37 cellular contexts compared by ENCODE assay signal in genomic region chr4:178173771-178174170, GRCh38.
"Had no signal": no experiment of that assay in that cellular context is flagged by ENCODE, and none has a peak within 500 bp of the region (broad histone marks: within the 10 kb centered on the region; RNA-seq: fewer than 3 reads in every experiment).

No MANE protein-coding gene starts in this region.

- H3K4me1 Mint-ChIP-seq: activated B cell treated with CpG ODN at 0.5 μM for 24 hours; activated CD4-positive, alpha-beta T cell treated with anti-CD3 and anti-CD28 coated beads, Interleukin-2, amount 10 ng/mL, durations not matched to agents 24 days and 14 days; activated naive CD8-positive, alpha-beta T cell treated with anti-CD3 and anti-CD28 coated beads for 36 hours; activated T-helper 17 cell treated with anti-CD3 and anti-CD28 coated beads, Interleukin-2, amount 50 U/mL, for 72 hours; brain; central memory CD8-positive, alpha-beta T cell had no signal

- FAIRE-seq: bronchial epithelial cell, TTC549 had no signal

- H3K4me3 ChIP-seq: ascending aorta, cardiac muscle cell had no signal

- H3K36me3 ChIP-seq: ascending aorta, cardiac muscle cell had no signal

- H3K36me3 Mint-ChIP-seq: activated CD4-positive, alpha-beta memory T cell treated with anti-CD3 and anti-CD28 coated beads for 36 hours; activated naive CD4-positive, alpha-beta T cell treated with anti-CD3 and anti-CD28 coated beads, Interleukin-2, amount 50 U/mL, for 72 hours; activated naive CD8-positive, alpha-beta T cell treated with anti-CD3 and anti-CD28 coated beads for 36 hours; brain had no signal

- H3K4me3 Mint-ChIP-seq: activated B cell treated with CpG ODN at 0.5 μM for 24 hours; activated CD4-positive, alpha-beta memory T cell treated with anti-CD3 and anti-CD28 coated beads for 36 hours; activated CD4-positive, alpha-beta T cell treated with anti-CD3 and anti-CD28 coated beads, Interleukin-2, amount 10 ng/mL, durations not matched to agents 24 days and 14 days; activated CD8-positive, alpha-beta T cell treated with anti-CD3 and anti-CD28 coated beads for 36 hours; activated naive CD4-positive, alpha-beta T cell treated with anti-CD3 and anti-CD28 coated beads for 36 hours; activated naive CD8-positive, alpha-beta T cell treated with anti-CD3 and anti-CD28 coated beads for 36 hours; activated T-cell treated with anti-CD3 and anti-CD28 coated beads, Interleukin-2, amount 50 U/mL, for 4 hours; activated T-cell treated with anti-CD3 and anti-CD28 coated beads, Interleukin-2, amount 50 U/mL, for 72 hours; activated T-helper 1 cell treated with anti-CD3 and anti-CD28 coated beads, Interleukin-12 subunit alpha, Interleukin-12 subunit beta, Interleukin-2, Interleukin-4 antibody, amounts not matched to agents 30 ng/mL and 10 ng/mL and 1 ng/mL, durations not matched to agents 14 hours and 24 hours and 36 hours; activated T-helper 17 cell treated with anti-CD3 and anti-CD28 coated beads, Interleukin-2, amount 50 U/mL, for 72 hours; brain; central memory CD8-positive, alpha-beta T cell; T-helper 1 cell treated with Interleukin-12 subunit alpha and Interleukin-12 subunit beta and Interleukin-4 antibody, amounts not matched to agents 30 μg/mL and 1 μg/mL, for 36 hours; T-helper 2 cell treated with Interferon-gamma antibody and Interleukin-4, amounts not matched to agents 5 μg/mL and 100 μg/mL, for 36 hours had no signal

- H3K4me1 ChIP-seq: ascending aorta had no signal

- H3K27ac ChIP-seq: ascending aorta, cardiac muscle cell, VCaP had no signal

- H3K27me3 ChIP-seq: ascending aorta, cardiac muscle cell had no signal

- H3K27ac Mint-ChIP-seq: activated B cell treated with CpG ODN at 0.5 μM for 24 hours; activated CD4-positive, alpha-beta memory T cell treated with anti-CD3 and anti-CD28 coated beads for 36 hours; activated CD4-positive, alpha-beta T cell treated with anti-CD3 and anti-CD28 coated beads, Interleukin-2, amount 10 ng/mL, durations not matched to agents 24 days and 14 days; activated CD8-positive, alpha-beta T cell treated with anti-CD3 and anti-CD28 coated beads for 36 hours; activated naive CD4-positive, alpha-beta T cell treated with anti-CD3 and anti-CD28 coated beads for 36 hours; activated naive CD4-positive, alpha-beta T cell treated with anti-CD3 and anti-CD28 coated beads, Interleukin-2, amount 50 U/mL, for 72 hours; activated naive CD8-positive, alpha-beta T cell treated with anti-CD3 and anti-CD28 coated beads for 36 hours; activated T-cell treated with anti-CD3 and anti-CD28 coated beads, Interleukin-2, amount 50 U/mL, for 72 hours; activated T-helper 1 cell treated with anti-CD3 and anti-CD28 coated beads, Interleukin-12 subunit alpha, Interleukin-12 subunit beta, Interleukin-2, Interleukin-4 antibody, amounts not matched to agents 30 ng/mL and 10 ng/mL and 1 ng/mL, durations not matched to agents 14 hours and 24 hours and 36 hours; activated T-helper 17 cell treated with anti-CD3 and anti-CD28 coated beads, Interleukin-2, amount 50 U/mL, for 72 hours; brain; T-helper 1 cell treated with Interleukin-12 subunit alpha and Interleukin-12 subunit beta and Interleukin-4 antibody, amounts not matched to agents 30 μg/mL and 1 μg/mL, for 36 hours; T-helper 2 cell treated with Interferon-gamma antibody and Interleukin-4, amounts not matched to agents 5 μg/mL and 100 μg/mL, for 36 hours had no signal

- H3K27me3 Mint-ChIP-seq: activated B cell treated with CpG ODN at 0.5 μM for 24 hours; activated CD4-positive, alpha-beta memory T cell treated with anti-CD3 and anti-CD28 coated beads for 36 hours; activated CD4-positive, alpha-beta T cell treated with anti-CD3 and anti-CD28 coated beads, Interleukin-2, amount 10 ng/mL, durations not matched to agents 24 days and 14 days; activated CD8-positive, alpha-beta T cell treated with anti-CD3 and anti-CD28 coated beads for 36 hours; activated naive CD8-positive, alpha-beta T cell treated with anti-CD3 and anti-CD28 coated beads for 36 hours; activated T-helper 17 cell treated with anti-CD3 and anti-CD28 coated beads, Interleukin-2, amount 50 U/mL, for 72 hours; brain; central memory CD8-positive, alpha-beta T cell had no signal

- ATAC-seq: activated CD8-positive, alpha-beta T cell treated with anti-CD3 and anti-CD28 coated beads for 36 hours; activated naive CD4-positive, alpha-beta T cell treated with anti-CD3 and anti-CD28 coated beads, Interleukin-2, amount 50 U/mL, for 72 hours; activated T-cell treated with anti-CD3 and anti-CD28 coated beads, Interleukin-2, amount 50 U/mL, for 4 hours; activated T-cell treated with anti-CD3 and anti-CD28 coated beads, Interleukin-2, amount 50 U/mL, for 72 hours; activated T-helper 17 cell treated with anti-CD3 and anti-CD28 coated beads, Interleukin-2, amount 50 U/mL, for 72 hours had no signal

- H3K9me3 Mint-ChIP-seq: activated CD4-positive, alpha-beta T cell treated with anti-CD3 and anti-CD28 coated beads, Interleukin-2, amount 10 ng/mL, durations not matched to agents 24 days and 14 days; activated naive CD4-positive, alpha-beta T cell treated with anti-CD3 and anti-CD28 coated beads for 36 hours; activated naive CD4-positive, alpha-beta T cell treated with anti-CD3 and anti-CD28 coated beads, Interleukin-2, amount 50 U/mL, for 72 hours; activated T-cell treated with anti-CD3 and anti-CD28 coated beads, Interleukin-2, amount 50 U/mL, for 4 hours; activated T-helper 1 cell treated with anti-CD3 and anti-CD28 coated beads, Interleukin-12 subunit alpha, Interleukin-12 subunit beta, Interleukin-2, Interleukin-4 antibody, amounts not matched to agents 30 ng/mL and 10 ng/mL and 1 ng/mL, durations not matched to agents 14 hours and 24 hours and 36 hours; activated T-helper 17 cell treated with anti-CD3 and anti-CD28 coated beads, Interleukin-2, amount 50 U/mL, for 72 hours; central memory CD8-positive, alpha-beta T cell; T-helper 2 cell treated with Interferon-gamma antibody and Interleukin-4, amounts not matched to agents 5 μg/mL and 100 μg/mL, for 36 hours had no signal

- H3K9me3 ChIP-seq: ascending aorta had no signal

- DNase-seq: activated B cell treated with CpG ODN at 0.5 μM for 24 hours; activated CD4-positive, alpha-beta memory T cell treated with anti-CD3 and anti-CD28 coated beads for 36 hours; activated CD4-positive, alpha-beta T cell treated with anti-CD3 and anti-CD28 coated beads for 4 hours; activated CD4-positive, alpha-beta T cell treated with anti-CD3 and anti-CD28 coated beads, Interleukin-2, amount 10 ng/mL, durations not matched to agents 24 days and 14 days; activated CD4-positive, alpha-beta T cell treated with anti-CD3 and anti-CD28 coated beads, Interleukin-2, amount 50 U/mL, for 1 hour; activated CD4-positive, alpha-beta T cell treated with anti-CD3 and anti-CD28 coated beads, Interleukin-2, amount 50 U/mL, for 4 hours; activated CD4-positive, CD25-positive, alpha-beta regulatory T cell treated with anti-CD3 and anti-CD28 coated beads, Interleukin-2, amount 50 U/mL, for 72 hours; activated CD8-positive, alpha-beta memory T cell treated with anti-CD3 and anti-CD28 coated beads, Interleukin-2, amount 50 U/mL, for 4 hours; activated CD8-positive, alpha-beta T cell treated with anti-CD3 and anti-CD28 coated beads for 36 hours; activated effector memory CD4-positive, alpha-beta T cell treated with anti-CD3 and anti-CD28 coated beads, Interleukin-2, amount 50 U/mL, for 16 hours; activated gamma-delta T cell treated with Interleukin-2 at 50 U/mL for 16 hours; activated naive CD4-positive, alpha-beta T cell; activated naive CD4-positive, alpha-beta T cell treated with anti-CD3 and anti-CD28 coated beads for 36 hours; activated naive CD4-positive, alpha-beta T cell treated with anti-CD3 and anti-CD28 coated beads, Interleukin-2, amount 50 U/mL, for 16 hours; activated naive CD8-positive, alpha-beta T cell treated with anti-CD3 and anti-CD28 coated beads for 36 hours; activated T-cell treated with anti-CD3 and anti-CD28 coated beads for 4 hours; activated T-cell treated with anti-CD3 and anti-CD28 coated beads, Interleukin-2, amount 50 U/mL, for 1 hour; activated T-cell treated with anti-CD3 and anti-CD28 coated beads, Interleukin-2, amount 50 U/mL, for 4 hours; activated T-cell treated with anti-CD3 and anti-CD28 coated beads, Interleukin-2, amount 50 U/mL, for 72 hours; amygdala; anterior cingulate cortex; caudate nucleus; cerebellar nuclear complex; T-helper 2 cell; T-helper 9 cell had no signal
